In the genomic region with DNA sequence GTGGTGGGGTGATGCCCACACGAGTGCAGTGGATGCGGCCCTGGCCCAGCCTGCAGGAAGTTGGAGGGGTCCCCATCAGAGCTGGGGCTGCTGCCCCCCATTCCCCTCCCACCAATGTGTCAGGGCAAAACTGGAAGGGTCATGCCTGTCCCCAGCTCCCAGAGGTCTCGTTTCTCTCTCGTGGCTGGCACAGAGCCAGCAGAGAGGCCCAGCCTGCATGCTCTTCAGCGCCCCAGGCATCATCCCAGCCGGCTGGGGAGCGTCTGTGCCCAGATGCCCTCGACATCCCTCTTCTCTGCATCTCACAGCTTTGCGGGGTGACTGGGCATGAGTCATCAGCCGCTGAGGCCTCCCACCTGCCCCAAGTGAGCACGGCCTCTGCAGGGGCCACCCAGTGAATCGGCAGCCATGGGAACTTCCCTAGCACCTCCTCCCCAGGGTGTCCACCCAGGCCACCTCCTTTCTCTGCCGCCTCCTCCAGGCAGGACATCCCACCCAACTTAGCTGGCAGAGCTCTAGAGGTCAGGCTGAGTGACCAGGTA, we compare ENCODE assay signal across 10 cellular contexts.
A peak's percentile ranks its signal among the peaks of the same experiment; 100 is the strongest.
DNase-seq lines count a peak whose midpoint lies in the region; ATAC-seq and TF ChIP-seq lines count a peak whose summit lies in the region.
"Had no signal": no experiment of that assay in that cellular context is flagged by ENCODE, and none has a peak within 500 bp of the region (broad histone marks: within the 10 kb centered on the region; RNA-seq: fewer than 3 reads in every experiment).

No MANE protein-coding gene starts in this region.

- peak; percentile 74 for DNase-seq in activated naive CD4-positive, alpha-beta T cell treated with Interleukin-2 at 50 U/mL for 16 hours
- DNase-seq in activated naive CD4-positive, alpha-beta T cell (lab: John Stamatoyannopoulos, UW), result no peak
- DNase-seq in RPMI8226 (peak; percentile 91), epidermal melanocyte (ENCODE audit: insufficient read length, low spot score) (peak; percentile 55), coronary artery (ENCODE audit: low spot score) (no peak)
- DNase-seq in stimulated activated naive B cell treated with anti-CD40 and anti-IgM and Interleukin-4, amounts not matched to agents 10 μg/mL and 1 μg/mL and 100 μg/mL, for 72 hours, result no peak
- DNase-seq: Kasumi-1 had no signal

- no peak overlapping the region for H3K4me3 ChIP-seq in coronary artery
- H3K4me3 ChIP-seq: psoas muscle had no signal

- no peak overlapping the region for H3K27ac Mint-ChIP-seq in stimulated activated naive B cell treated with anti-CD40 and anti-IgM and Interleukin-4, amounts not matched to agents 10 μg/mL and 1 μg/mL and 100 μg/mL, for 72 hours

- no peaks in the 10 kb centered on the region for H3K36me3 Mint-ChIP-seq in stimulated activated naive B cell treated with anti-CD40 and anti-IgM and Interleukin-4, amounts not matched to agents 10 μg/mL and 1 μg/mL and 100 μg/mL, for 72 hours

- H3K4me3 Mint-ChIP-seq in stimulated activated naive B cell treated with anti-CD40 and anti-IgM and Interleukin-4, amounts not matched to agents 10 μg/mL and 1 μg/mL and 100 μg/mL, for 72 hours, result no peak overlapping the region

- no peak overlapping the region for H3K27ac ChIP-seq in coronary artery
- H3K27ac ChIP-seq: psoas muscle had no signal

- TF ChIP-seq CTCF in coronary artery (IDR thresholded peaks at IDR 0.05), result no peak

- peak; percentile 31 to 64 for ATAC-seq in stimulated activated naive B cell treated with anti-CD40 and anti-IgM and Interleukin-4, amounts not matched to agents 10 μg/mL and 1 μg/mL and 100 μg/mL, for 72 hours (replicated peaks)
- ATAC-seq in GM19023 (IDR thresholded peaks at IDR 0.05; ENCODE audit: unreplicated experiment) (no peak), HG02610 (IDR thresholded peaks at IDR 0.05; ENCODE audit: unreplicated experiment) (no peak)
- ATAC-seq: psoas muscle had no signal

- H3K27me3 Mint-ChIP-seq in stimulated activated naive B cell treated with anti-CD40 and anti-IgM and Interleukin-4, amounts not matched to agents 10 μg/mL and 1 μg/mL and 100 μg/mL, for 72 hours, result peaks cover 0 to 3% of the 10 kb centered on the region in 2 donors

- H3K4me1 Mint-ChIP-seq in stimulated activated naive B cell treated with anti-CD40 and anti-IgM and Interleukin-4, amounts not matched to agents 10 μg/mL and 1 μg/mL and 100 μg/mL, for 72 hours, result peaks cover 18 to 19% of the 10 kb centered on the region in 2 donors

- no peaks in the 10 kb centered on the region for H3K9me3 Mint-ChIP-seq in stimulated activated naive B cell treated with anti-CD40 and anti-IgM and Interleukin-4, amounts not matched to agents 10 μg/mL and 1 μg/mL and 100 μg/mL, for 72 hours

Comparison
In these comparisons a context has a peak if more than half of its experiments do, and no peak if none do; other contexts are left out.
1. DNase-seq: peak in activated naive CD4-positive, alpha-beta T cell treated with Interleukin-2 at 50 U/mL for 16 hours (single experiment), RPMI8226 (single experiment) and epidermal melanocyte (single experiment); none in activated naive CD4-positive, alpha-beta T cell (0 of 4), stimulated activated naive B cell treated with anti-CD40 and anti-IgM and Interleukin-4, amounts not matched to agents 10 μg/mL and 1 μg/mL and 100 μg/mL, for 72 hours (single experiment) and coronary artery (single experiment).
2. ATAC-seq: peak in stimulated activated naive B cell treated with anti-CD40 and anti-IgM and Interleukin-4, amounts not matched to agents 10 μg/mL and 1 μg/mL and 100 μg/mL, for 72 hours (2 of 2); none in GM19023 (single experiment) and HG02610 (single experiment).